Comparison of ENCODE assay signal across 24 cellular contexts in genomic region chr17:28390563-28390962, GRCh38. TPM values are rescaled to one million over a fixed set of nuclear protein-coding genes. Genes with fewer than 3 reads are reported as not detected.
"Had no signal": no experiment of that assay in that cellular context is flagged by ENCODE, and none has a peak within 500 bp of the region (broad histone marks: within the 10 kb centered on the region; RNA-seq: fewer than 3 reads in every experiment).

No MANE protein-coding gene starts in this region.

- H3K9ac ChIP-seq: SK-N-SH had no signal

- H3K4me2 ChIP-seq: SK-N-SH had no signal

- H3K27me3 ChIP-seq: MG63 had no signal

- H3K9me3 ChIP-seq: MG63, SK-N-SH had no signal

- H3K4me3 ChIP-seq: MG63 had no signal

- H3K27ac ChIP-seq: RWPE1 had no signal

- ATAC-seq: Panc1, PC-3 had no signal

- DNase-seq: Karpas-422, KG1, MG63, NCI-H1092, NCI-H1105 treated with DMSO at 0.1 percent for 48 hours, NCI-H1417 treated with DMSO at 0.1 percent for 48 hours, NCI-H146, NCI-H1694 treated with DMSO at 0.1 percent for 48 hours, NCI-H1930, NCI-H2081, NCI-H2107, NCI-H2227 treated with DMSO at 0.1 percent for 48 hours, NCI-H524 treated with DMSO at 0.1 percent for 48 hours, NCI-H69, NCI-H774, PC-3, SHP77, SK-N-SH, SW 1271 had no signal

RNA-seq across cellular contexts. Expression of gene VTN, which starts 20.5 kb away (rescaled TPM):
- total RNA-seq: HT-29, PC-3 had no signal

RNA-seq across cellular contexts. Expression of gene SEBOX, which starts 25.6 kb away (rescaled TPM):
- total RNA-seq: HT-29, NCI-H460, PC-3, SK-MEL-5 had no signal
- polyA plus RNA-seq: SK-N-SH had no signal
